30 cellular contexts compared by ENCODE assay signal in the genomic region with DNA sequence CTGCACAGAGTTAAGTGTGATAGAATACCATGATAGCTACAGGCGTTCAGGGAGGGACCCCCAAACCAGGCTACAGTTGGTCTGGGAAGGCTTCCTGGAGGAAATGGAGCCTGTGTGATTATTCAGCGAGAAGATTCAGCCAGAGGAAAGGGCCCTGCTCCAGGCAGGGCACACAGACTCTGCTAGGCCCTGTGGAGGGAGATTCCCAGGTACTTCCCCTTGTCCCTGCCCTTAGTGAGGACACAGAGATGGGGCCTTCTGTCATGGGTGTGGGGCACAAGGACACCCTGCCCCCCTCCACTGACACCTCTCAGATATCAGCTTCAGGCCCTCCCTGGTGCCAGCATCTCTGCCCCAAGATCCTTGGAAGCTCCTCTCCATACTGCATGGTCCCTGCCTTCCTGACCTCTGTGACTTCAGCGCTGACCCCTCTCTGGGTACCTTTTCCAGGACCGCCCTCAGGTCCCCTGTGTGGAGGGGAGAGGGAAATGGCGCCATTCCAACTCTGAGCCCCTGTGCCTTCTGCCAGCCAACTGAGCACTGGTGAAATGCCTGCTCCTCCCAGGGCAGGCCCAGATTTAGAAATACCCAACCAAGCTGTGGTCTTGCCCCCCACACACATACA. TPM values are rescaled to one million over a fixed set of nuclear protein-coding genes. Genes with fewer than 3 reads are reported as not detected.
DNase-seq lines count a peak whose midpoint lies in the region; ATAC-seq, FAIRE-seq and TF ChIP-seq lines count a peak whose summit lies in the region.
"Had no signal": no experiment of that assay in that cellular context is flagged by ENCODE, and none has a peak within 500 bp of the region (broad histone marks: within the 10 kb centered on the region; RNA-seq: fewer than 3 reads in every experiment).

No MANE protein-coding gene starts in this region.

- H3K27me3 ChIP-seq in spleen (replicated peaks in 1 of 7) (peaks cover 0 to 7% (median 0%) of the 10 kb centered on the region in 7 donors), thyroid gland (no peaks in the 10 kb centered on the region)
- H3K27me3 ChIP-seq: SJSA1 had no signal

- TF ChIP-seq POLR2A in GM12892 (IDR thresholded peaks at IDR 0.05; ENCODE audit: low read depth, low read length): no peak
- TF ChIP-seq POLR2A in spleen (IDR thresholded peaks at IDR 0.05): no peak
- no peak for TF ChIP-seq POLR2A in thyroid gland (IDR thresholded peaks at IDR 0.05)

- H3K4me1 ChIP-seq in spleen (peaks cover 14 to 58% (median 43%) of the 10 kb centered on the region in 6 donors), thyroid gland (peaks cover 0 to 22% of the 10 kb centered on the region in 2 donors)
- H3K4me1 ChIP-seq: Caco-2, SJSA1 had no signal

- intact Hi-C loops in spleen (cut with DNase I; ENCODE audit: low total_unique reads) (no loop called here), thyroid gland (cut with DNase I) (loop anchor here (5.0 kb wide), 1 partner anchor 55 kb away; no protein-coding TSS in a partner anchor)

- H3K4me3 ChIP-seq in spleen (no peak overlapping the region), thyroid gland (replicated peaks in 1 of 3) (no peak overlapping the region)
- H3K4me3 ChIP-seq: PC-9, SJSA1 had no signal

- peak; percentile 51 for FAIRE-seq in GM12892 (lab: Jason Lieb, UNC)
- FAIRE-seq: G401.6, GM12891, GM19239, H1 had no signal

- H3K9me3 ChIP-seq in spleen (no peaks in the 10 kb centered on the region), thyroid gland (no peaks in the 10 kb centered on the region)
- H3K9me3 ChIP-seq: Caco-2, SJSA1 had no signal

- peaks cover 0 to 36% (median 0%) of the 10 kb centered on the region in 6 donors for H3K36me3 ChIP-seq in spleen
- H3K36me3 ChIP-seq in thyroid gland: no peaks in the 10 kb centered on the region
- H3K36me3 ChIP-seq: SJSA1 had no signal

- H3K9me3 Mint-ChIP-seq in activated T-helper 17 cell treated with anti-CD3 and anti-CD28 coated beads, Interleukin-2, amount 50 U/mL, for 72 hours: no peaks in the 10 kb centered on the region
- H3K9me3 Mint-ChIP-seq: CD8-positive, alpha-beta T cell had no signal

- no peak overlapping the region for H3K4me3 Mint-ChIP-seq in activated T-helper 17 cell treated with anti-CD3 and anti-CD28 coated beads, Interleukin-2, amount 50 U/mL, for 72 hours
- H3K4me3 Mint-ChIP-seq: CD8-positive, alpha-beta T cell had no signal

- H3K27ac ChIP-seq in spleen (peak overlapping the region in 5 of 8 donors; percentile 44 to 79 (median 73)), thyroid gland (no peak overlapping the region)
- H3K27ac ChIP-seq: C4-2B, PC-9, SJSA1 had no signal

- ATAC-seq in activated T-helper 17 cell treated with anti-CD3 and anti-CD28 coated beads, Interleukin-2, amount 50 U/mL, for 72 hours (replicated peaks): peak; percentile 38
- ATAC-seq in left lobe of liver: peak; percentile 5
- ATAC-seq: CD8-positive, alpha-beta T cell; Right ventricle myocardium inferior had no signal

- H3K36me3 Mint-ChIP-seq in activated T-helper 17 cell treated with anti-CD3 and anti-CD28 coated beads, Interleukin-2, amount 50 U/mL, for 72 hours (ENCODE audit: low read depth): no peaks in the 10 kb centered on the region
- H3K36me3 Mint-ChIP-seq: CD8-positive, alpha-beta T cell had no signal

- TF ChIP-seq CTCF in spleen (IDR thresholded peaks at IDR 0.05 in 8 of 11, conservative IDR thresholded peaks at IDR 0.05 in 3 of 11): no peak
- TF ChIP-seq CTCF in thyroid gland (IDR thresholded peaks at IDR 0.05): no peak

- DNase-seq in GM12892 (ENCODE audit: insufficient read length) (no peak), left lobe of liver (ENCODE audit: low spot score) (peak; percentile 41), spleen (no peak), NCI-H2171 (lab: John Stamatoyannopoulos, UW) (no peak), thyroid gland (no peak), NCI-H345 treated with DMSO at 0.1 percent for 48 hours (lab: John Stamatoyannopoulos, UW; ENCODE audit: unreplicated experiment) (no peak)
- DNase-seq: Caco-2; CD8-positive, alpha-beta T cell; HCEC 1CT; Kasumi-1; MV-4-11; NCI-H1105; NCI-H1436 treated with DMSO at 0.1 percent for 48 hours; NCI-H1930; NCI-H2107; NCI-H446 treated with DMSO at 0.1 percent for 48 hours; NCI-H526; NCI-H82; NK-92 treated with Interleukin-12 subunit alpha and Interleukin-12 subunit beta, amount 100 ng/mL, for 24 hours; PC-9 had no signal

- H3K27me3 Mint-ChIP-seq in activated T-helper 17 cell treated with anti-CD3 and anti-CD28 coated beads, Interleukin-2, amount 50 U/mL, for 72 hours: peaks cover 7% of the 10 kb centered on the region

- no peaks in the 10 kb centered on the region for H3K4me1 Mint-ChIP-seq in activated T-helper 17 cell treated with anti-CD3 and anti-CD28 coated beads, Interleukin-2, amount 50 U/mL, for 72 hours

- WGBS in spleen, 5 donors: 73 to 85% (median 79%) methylated on average over 5 of the region's 5 CpGs
- WGBS in thyroid gland, 2 donors: 93 to 98% methylated on average over 5 of the region's 5 CpGs

- H3K27ac Mint-ChIP-seq in activated T-helper 17 cell treated with anti-CD3 and anti-CD28 coated beads, Interleukin-2, amount 50 U/mL, for 72 hours: no peak overlapping the region
- H3K27ac Mint-ChIP-seq: CD8-positive, alpha-beta T cell had no signal

RNA-seq across cellular contexts. Expression of a gene that starts 12.6 kb away (rescaled TPM):
- 0.68 TPM for polyA plus RNA-seq in GM12892 (2012; ENCODE audit: missing spikeins)
- under 1 TPM in 1 of 2 donors, not detected in 1; 0.13 TPM for total RNA-seq in activated T-helper 17 cell treated with anti-CD3 and anti-CD28 coated beads, Interleukin-2, amount 50 U/mL, for 72 hours
- total RNA-seq in left lobe of liver (not detected), spleen (under 1 TPM in 3 of 7 donors, not detected in 4; 0.22 to 0.27 (median 0.26) TPM), thyroid gland (1 to 10 TPM; 1.2 to 2.3 (median 1.8) TPM)
- polyA plus RNA-seq in spleen: under 1 TPM; 0.04 to 0.16 (median 0.05) TPM
- total RNA-seq: A673; Caco-2; CD8-positive, alpha-beta T cell; RPMI7951; SJSA1 had no signal

RNA-seq across cellular contexts. Expression of a gene that starts 16.5 kb away (rescaled TPM):
- 0.61 TPM for polyA plus RNA-seq in GM12892 (2012; ENCODE audit: missing spikeins)
- total RNA-seq in activated T-helper 17 cell treated with anti-CD3 and anti-CD28 coated beads, Interleukin-2, amount 50 U/mL, for 72 hours: 1 to 10 TPM in 1 of 2 donors, under 1 TPM in 1; 0.97 to 1.3 TPM
- total RNA-seq in left lobe of liver (345 TPM), spleen (100 to 1,000 TPM in 1 of 7 donors, 10 to 100 TPM in 6; 28.3 to 148 (median 82.6) TPM), thyroid gland (10 to 100 TPM; 31.7 to 77.1 (median 36.2) TPM)
- polyA plus RNA-seq in spleen: 10 to 100 TPM; 10.6 to 44.1 (median 20.5) TPM

Comparison
In these comparisons a context has a peak if more than half of its experiments do, and no peak if none do; other contexts are left out.
1. H3K27ac ChIP-seq: peak in spleen (5 of 8); none in thyroid gland (0 of 3).
2. RNA of a gene that starts 16.5 kb away (total RNA-seq): 345 TPM in left lobe of liver (single experiment), 28.3 to 148 TPM in spleen and 31.7 to 77.1 TPM in thyroid gland; 0.97 to 1.3 TPM in activated T-helper 17 cell treated with anti-CD3 and anti-CD28 coated beads, Interleukin-2, amount 50 U/mL, for 72 hours; every median in the first group is over 10 times any median in the second.